Comparison of ENCODE assay signal across 17 cellular contexts in the genomic region with DNA sequence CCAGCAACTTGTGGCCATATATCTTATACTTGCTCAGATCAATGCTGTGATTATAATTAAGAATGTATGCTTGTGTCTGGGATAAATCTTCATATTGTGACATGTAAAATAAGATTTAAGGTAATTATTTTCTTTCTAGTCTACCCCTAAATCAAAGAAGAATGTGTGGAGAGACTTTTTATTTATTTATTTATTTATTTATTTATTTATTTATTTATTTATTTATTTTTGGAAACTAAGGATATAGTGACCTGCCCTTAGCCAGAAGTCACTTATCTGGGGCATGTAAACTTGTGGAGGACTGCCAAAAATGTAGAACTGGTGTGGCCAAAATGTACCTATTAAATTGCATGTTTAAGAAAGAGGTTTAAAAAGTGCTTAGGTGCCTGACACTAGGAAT.
DNase-seq lines count a peak whose midpoint lies in the region; FAIRE-seq and TF ChIP-seq lines count a peak whose summit lies in the region.
"Had no signal": no experiment of that assay in that cellular context is flagged by ENCODE, and none has a peak within 500 bp of the region (broad histone marks: within the 10 kb centered on the region; RNA-seq: fewer than 3 reads in every experiment).

No MANE protein-coding gene starts in this region.

- peak; percentile 89 for FAIRE-seq in colon (lab: Jason Lieb, UNC)
- FAIRE-seq: D721Med, G401.6, GM12891, H1 had no signal

- TF ChIP-seq CTCF in LNCaP clone FGC (IDR thresholded peaks at IDR 0.05; ENCODE audit: control insufficient read depth, extremely low read depth, insufficient read depth) = no peak

- H3K4me3 ChIP-seq in LNCaP clone FGC (ENCODE audit: low read depth, low read length) = no peak overlapping the region

- DNase-seq in NCI-H510A treated with DMSO at 0.1 percent for 48 hours (lab: John Stamatoyannopoulos, UW) = peak; percentile 23
- DNase-seq in NCI-H510A (lab: John Stamatoyannopoulos, UW) = no peak
- peak; percentile 36 for DNase-seq in LNCaP clone FGC (ENCODE audit: low read depth)
- DNase-seq in amygdala (lab: John Stamatoyannopoulos, UW) = no peak
- DNase-seq in NCI-H1105 (lab: John Stamatoyannopoulos, UW) = no peak
- DNase-seq: ACHN; BE2C; C1 segment of cervical spinal cord; CD4-positive, CD25-positive, alpha-beta regulatory T cell; CD8-positive, alpha-beta memory T cell; COR-L47; H9 had no signal

Comparison
In these comparisons a context has a peak if more than half of its experiments do, and no peak if none do; other contexts are left out.
1. DNase-seq: peak in NCI-H510A treated with DMSO at 0.1 percent for 48 hours (single experiment) and LNCaP clone FGC (single experiment); none in NCI-H510A (single experiment), amygdala (0 of 56) and NCI-H1105 (single experiment).